8 cellular contexts compared by ENCODE assay signal in genomic region chr9:112074250-112075008, GRCh38.
DNase-seq lines count a peak whose midpoint lies in the region; ATAC-seq, FAIRE-seq and TF ChIP-seq lines count a peak whose summit lies in the region.

No MANE protein-coding gene starts in this region.

- H3K79me1 ChIP-seq in IMR-90 (ENCODE audit: low read depth in 1 of 2, low read length in 2 of 2), result peaks cover 12 to 20% of the 10 kb centered on the region in 2 experiments; a peak in 3 of 4 replicates

- peak overlapping the region; percentile 89 for H3K14ac ChIP-seq in IMR-90 (replicated peaks; ENCODE audit: low read depth, low read length)

- peak overlapping the region; percentile 50 for H2AK9ac ChIP-seq in IMR-90 (replicated peaks; ENCODE audit: low read depth, low read length, poor library complexity)

- no peaks in the 10 kb centered on the region for H3K27me3 ChIP-seq in IMR-90 (ENCODE audit: control insufficient read depth, insufficient read depth, low read length)
- no peaks in the 10 kb centered on the region for H3K27me3 ChIP-seq in SK-N-SH (ENCODE audit: insufficient read depth)

- peaks cover 5% of the 10 kb centered on the region for H3K36me3 Mint-ChIP-seq in activated naive CD4-positive, alpha-beta T cell treated with anti-CD3 and anti-CD28 coated beads, Interleukin-2, amount 50 U/mL, for 24 hours

- intact Hi-C loops in IMR-90 (cut with micrococcal nuclease) (loop anchor here (1.0 to 10.0 kb wide), 9 partner anchors 33 to 476 kb away; partner anchors contain the start of genes DNAJC25 and PTGR1), Right ventricle myocardium superior (cut with DNase I) (loop anchor here (2.0 to 10.0 kb wide), 2 partner anchors 250 to 314 kb away; no protein-coding TSS in a partner anchor)

- no peaks in the 10 kb centered on the region for H3K36me3 ChIP-seq in IMR-90 (ENCODE audit: control insufficient read depth, insufficient read depth, low read length)
- H3K36me3 ChIP-seq in SK-N-SH (replicated peaks in 1 of 2; ENCODE audit: control insufficient read depth in 1 of 2, insufficient read depth in 2 of 2, low read length in 1 of 2), result no peaks in the 10 kb centered on the region

- FAIRE-seq in urothelium cell line (lab: Jason Lieb, UNC), result no peak

- BruUV-seq in IMR-90 (replicated peaks; lab: Mats Ljungman, UMichigan), result TSS peak; percentile 83

- H2BK5ac ChIP-seq in IMR-90 (ENCODE audit: low read depth, low read length, poor library complexity, severe bottlenecking), result peak overlapping the region; percentile 99

- peak; percentile 98 for TF ChIP-seq RAD21 in IMR-90 (IDR thresholded peaks at IDR 0.05; ENCODE audit: low read length)
- peak; percentile 93 for TF ChIP-seq RAD21 in SK-N-SH (IDR thresholded peaks at IDR 0.05; ENCODE audit: low read length)

- H3K18ac ChIP-seq in IMR-90 (ENCODE audit: low read depth, low read length), result peak overlapping the region; percentile 96

- ATAC-seq in IMR-90 (ENCODE audit: low read depth), result peak; percentile 78
- ATAC-seq in Right ventricle myocardium superior (ENCODE audit: poor library complexity), result peak; percentile 93

- peak overlapping the region; percentile 98 for H2AK5ac ChIP-seq in IMR-90 (ENCODE audit: low read depth, low read length)

- peak overlapping the region; percentile 67 for H2BK15ac ChIP-seq in IMR-90 (ENCODE audit: low read depth, low read length)

- no peaks in the 10 kb centered on the region for H3K9me2 ChIP-seq in SK-N-SH

- no peak overlapping the region for H3K4me3 ChIP-seq in IMR-90 (ENCODE audit: insufficient read depth, low read depth, low read length)
- peak overlapping the region in 1 of 2 experiments; percentile 37; a peak in 1 of 4 replicates for H3K4me3 ChIP-seq in SK-N-SH (ENCODE audit: low read depth in 2 of 2, low read length in 1 of 2)

- dilution Hi-C loops in IMR-90 (cut with HindIII; ENCODE audit: low sequenced_read_pairs, unreplicated experiment), result no loop called here

- H3K9me3 ChIP-seq in IMR-90 (ENCODE audit: control insufficient read depth, insufficient read depth, low read length) (no peaks in the 10 kb centered on the region), SK-N-SH (no peaks in the 10 kb centered on the region)

- peak overlapping the region; percentile 24; the same call in 1 of the 2 replicates for H3K4me2 ChIP-seq in IMR-90 (ENCODE audit: low read depth, low read length)
- peak overlapping the region; percentile 0; the same call in 1 of the 2 replicates for H3K4me2 ChIP-seq in SK-N-SH

- TF ChIP-seq POLR2A in IMR-90 (IDR thresholded peaks at IDR 0.05; ENCODE audit: low read depth, low read length), result peak; percentile 61

- H3K27me3 Mint-ChIP-seq in activated naive CD4-positive, alpha-beta T cell treated with anti-CD3 and anti-CD28 coated beads, Interleukin-2, amount 50 U/mL, for 24 hours, result no peaks in the 10 kb centered on the region

- H3F3A ChIP-seq in SK-N-SH (replicated peaks; ENCODE audit: insufficient read depth), result peaks cover 10% of the 10 kb centered on the region

- H3K9me3 Mint-ChIP-seq in activated naive CD4-positive, alpha-beta T cell treated with anti-CD3 and anti-CD28 coated beads, Interleukin-2, amount 50 U/mL, for 24 hours, result no peaks in the 10 kb centered on the region

- 35% methylated on average over 4 of the region's 11 CpGs; no CpG with 5 or more reads in 1 of the 2 experiments for WGBS in IMR-90 (ENCODE audit: extremely low coverage in 2 of 2, insufficient read length in 1 of 2), 2 experiments
- 29% methylated on average over 11 of the region's 11 CpGs for WGBS in SK-N-SH (ENCODE audit: low lambda C conversion rate)

- CTCF ChIA-PET in IMR-90 (lab: Yijun Ruan, JAX), result interaction anchor here (0.5 to 2.0 kb wide), 24 partner anchors 9 to 320 kb away, joined by 3 to 11 read pairs (median 3); no protein-coding TSS in a partner anchor
- CTCF ChIA-PET in SK-N-SH (lab: Yijun Ruan, JAX), result interaction anchor here (0.6 to 4.6 kb wide), 50 partner anchors 9 to 1475 kb away, joined by 3 to 94 read pairs (median 4); no protein-coding TSS in a partner anchor

- no peaks in the 10 kb centered on the region for H3K79me2 ChIP-seq in SK-N-SH (ENCODE audit: insufficient read depth)

- peak overlapping the region; percentile 57 for H3K23ac ChIP-seq in IMR-90 (ENCODE audit: low read depth, low read length)

- TF ChIP-seq CTCF in IMR-90 (conservative IDR thresholded peaks at IDR 0.05; ENCODE audit: low read depth, low read length) (peak; percentile 98), SK-N-SH (IDR thresholded peaks at IDR 0.05) (peak; percentile 99)

- H2BK120ac ChIP-seq in IMR-90 (ENCODE audit: low read depth, low read length), result peak overlapping the region; percentile 97

- DNase-seq in NCI-H1436 (lab: John Stamatoyannopoulos, UW) (peak; percentile 21), NCI-H1436 treated with DMSO at 0.1 percent for 48 hours (lab: John Stamatoyannopoulos, UW) (no peak), IMR-90 (peak; percentile 98), SK-N-SH (peak; percentile 53), Right ventricle myocardium superior (peak; percentile 53), pulmonary artery endothelial cell (ENCODE audit: low read depth, low spot score) (peak; percentile 80), urothelium cell line (ENCODE audit: low spot score) (peak; percentile 45)

- no peaks in the 10 kb centered on the region for H4K20me1 ChIP-seq in IMR-90 (ENCODE audit: insufficient read depth, low read length)
- no peaks in the 10 kb centered on the region for H4K20me1 ChIP-seq in SK-N-SH (ENCODE audit: insufficient read depth)

- peak overlapping the region; percentile 95 for H2BK20ac ChIP-seq in IMR-90 (ENCODE audit: low read depth, low read length)

- peak overlapping the region; percentile 95 for H4K91ac ChIP-seq in IMR-90 (ENCODE audit: insufficient read depth, low read depth, low read length)

- in situ Hi-C loops in IMR-90 (cut with MboI; ENCODE audit: low sequenced_read_pairs), result loop anchor here (5.0 to 25.0 kb wide), 3 partner anchors 130 to 638 kb away; partner anchors contain the start of gene INIP

- H3K27ac ChIP-seq in IMR-90 (ENCODE audit: insufficient read depth, low read length), result peak overlapping the region; percentile 99
- peak overlapping the region; percentile 70 to 85 for H3K27ac ChIP-seq in SK-N-SH (ENCODE audit: low read depth in 2 of 2, low read length in 1 of 2)

- peak overlapping the region; percentile 94 for H3K56ac ChIP-seq in IMR-90 (ENCODE audit: extremely low read depth, insufficient read depth, low read length)

- TF ChIP-seq EP300 in SK-N-SH (IDR thresholded peaks at IDR 0.05; ENCODE audit: borderline replicate concordance in 1 of 2, low read depth in 1 of 2, low read length in 1 of 2), result peak; percentile 84 to 90

- H3K4ac ChIP-seq in IMR-90 (ENCODE audit: low read depth, low read length), result peak overlapping the region; percentile 95

- H3K9me1 ChIP-seq in IMR-90 (ENCODE audit: insufficient read depth, low read length), result peaks cover 12% of the 10 kb centered on the region

- peak overlapping the region; percentile 55 for H2AFZ ChIP-seq in IMR-90 (replicated peaks; ENCODE audit: low read length, poor library complexity)
- peak overlapping the region; percentile 44; the same call in 1 of the 2 replicates for H2AFZ ChIP-seq in SK-N-SH (ENCODE audit: low read depth)

- peaks cover 19% of the 10 kb centered on the region for H3K4me1 ChIP-seq in IMR-90 (ENCODE audit: control insufficient read depth, insufficient read depth, low read length)
- H3K4me1 ChIP-seq in SK-N-SH (ENCODE audit: control insufficient read depth in 1 of 2, insufficient read depth in 2 of 2, low read depth in 1 of 2, low read length in 1 of 2), result peaks cover 6 to 18% of the 10 kb centered on the region in 2 experiments; a peak in 3 of 4 replicates

- H3K9ac ChIP-seq in IMR-90 (ENCODE audit: low read depth, low read length) (peak overlapping the region; percentile 63), SK-N-SH (peak overlapping the region; percentile 44)

- peak overlapping the region; percentile 80 for H3K27ac Mint-ChIP-seq in activated naive CD4-positive, alpha-beta T cell treated with anti-CD3 and anti-CD28 coated beads, Interleukin-2, amount 50 U/mL, for 24 hours

- peak overlapping the region; percentile 39 to 88 for H4K8ac ChIP-seq in IMR-90 (ENCODE audit: low read depth in 2 of 2, low read length in 2 of 2)

- H3K4me3 Mint-ChIP-seq in activated naive CD4-positive, alpha-beta T cell treated with anti-CD3 and anti-CD28 coated beads, Interleukin-2, amount 50 U/mL, for 24 hours, result peak overlapping the region; percentile 81

- peak overlapping the region; percentile 97 for H4K5ac ChIP-seq in IMR-90 (ENCODE audit: low read depth, low read length)

- POLR2A ChIA-PET in IMR-90 (lab: Charles Lee; ENCODE audit: unreplicated experiment) (interaction anchor here (0.6 to 1.6 kb wide), 10 partner anchors 9 to 274 kb away, joined by 3 to 15 read pairs (median 7); no protein-coding TSS in a partner anchor), SK-N-SH (lab: Yijun Ruan, JAX) (interaction anchor here (0.6 to 1.0 kb wide), 2 partner anchors 11 to 313 kb away, joined by 3 to 4 read pairs; no protein-coding TSS in a partner anchor)

- H3K4me1 Mint-ChIP-seq in activated naive CD4-positive, alpha-beta T cell treated with anti-CD3 and anti-CD28 coated beads, Interleukin-2, amount 50 U/mL, for 24 hours, result peaks cover 34% of the 10 kb centered on the region

TF ChIP-seq in IMR-90, 13 proteins besides CTCF, POLR2A, EP300 and RAD21:
- peak; percentile 99 for TF ChIP-seq SMC3 (IDR thresholded peaks at IDR 0.05; ENCODE audit: low read depth, low read length)
- no peak for TF ChIP-seq MXI1 (IDR thresholded peaks at IDR 0.05; ENCODE audit: borderline replicate concordance, low read depth, low read length)
- TF ChIP-seq MAZ (IDR thresholded peaks at IDR 0.05; ENCODE audit: borderline replicate concordance, low read depth, low read length), result peak; percentile 39; the same call in 1 of the 2 replicates
- 0 out of 2 replicates have a peak, but pooled peaks have one; percentile 90 for TF ChIP-seq CHD1 (IDR thresholded peaks at IDR 0.05; ENCODE audit: low read depth, low read length)
- no peak; the same call in 1 of the 2 replicates for TF ChIP-seq CEBPB (IDR thresholded peaks at IDR 0.05; ENCODE audit: low read depth, low read length)
- no peak for TF ChIP-seq MAFK (IDR thresholded peaks at IDR 0.05; ENCODE audit: low read depth, low read length)
- no peak for TF ChIP-seq NFE2L2 (IDR thresholded peaks at IDR 0.05; ENCODE audit: low read depth, low read length)

TF ChIP-seq in SK-N-SH, 30 proteins besides CTCF, POLR2A, EP300 and RAD21 (continues in another document):
- TF ChIP-seq FOXM1 (IDR thresholded peaks at IDR 0.05; ENCODE audit: low read depth) (peak; percentile 54; the same call in 1 of the 2 replicates), POLR2AphosphoS5 (IDR thresholded peaks at IDR 0.05; ENCODE audit: low read depth, low read length) (peak; percentile 67; the same call in 1 of the 2 replicates), MAX (IDR thresholded peaks at IDR 0.05; ENCODE audit: low read depth) (peak; percentile 75; the same call in 1 of the 2 replicates), TEAD4 (IDR thresholded peaks at IDR 0.05; ENCODE audit: borderline replicate concordance, insufficient read depth) (peak; percentile 86), GABPA (IDR thresholded peaks at IDR 0.05; ENCODE audit: low read depth) (0 out of 2 replicates have a peak, but pooled peaks have one; percentile 6), NFIC (IDR thresholded peaks at IDR 0.05; ENCODE audit: borderline replicate concordance) (peak; percentile 74)
